16 cellular contexts compared by ENCODE assay signal in the genomic region with DNA sequence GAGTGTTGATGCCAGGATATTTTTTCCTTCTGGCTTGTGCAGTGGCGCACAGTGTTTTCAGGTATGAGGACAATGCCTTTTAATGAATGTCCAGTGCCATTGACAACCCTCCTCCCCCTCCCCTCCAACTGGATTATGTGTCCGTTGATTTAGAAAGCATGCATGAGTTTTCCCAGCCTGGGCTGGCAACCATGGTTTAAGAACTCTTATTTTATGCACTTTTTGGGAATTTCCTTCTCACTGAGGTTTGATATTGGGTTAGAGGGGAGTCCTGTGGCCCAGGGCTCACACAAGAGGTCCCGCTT.
"Had no signal": no experiment of that assay in that cellular context is flagged by ENCODE, and none has a peak within 500 bp of the region (broad histone marks: within the 10 kb centered on the region; RNA-seq: fewer than 3 reads in every experiment).

No MANE protein-coding gene starts in this region.

- ATAC-seq: activated CD8-positive, alpha-beta T cell treated with anti-CD3 and anti-CD28 coated beads, Interleukin-2, amount 10 ng/mL, durations not matched to agents 7 days and 5 days; esophagus mucosa; left lung; right lobe of liver; stimulated activated memory B cell treated with anti-CD40 and anti-IgM and Interleukin-4, amounts not matched to agents 10 μg/mL and 1 μg/mL and 100 μg/mL, for 72 hours had no signal

- DNase-seq: activated CD4-positive, alpha-beta T cell treated with anti-CD3 and anti-CD28 coated beads, Interleukin-2, amount 10 ng/mL, durations not matched to agents 24 days and 14 days; activated CD4-positive, CD25-positive, alpha-beta regulatory T cell; activated CD8-positive, alpha-beta T cell treated with anti-CD3 and anti-CD28 coated beads, Interleukin-2, amount 10 ng/mL, durations not matched to agents 7 days and 5 days; activated naive CD4-positive, alpha-beta T cell treated with Interleukin-2 at 50 U/mL for 16 hours; activated naive CD8-positive, alpha-beta T cell treated with anti-CD3 and anti-CD28 coated beads, Interleukin-2, amount 10 ng/mL, durations not matched to agents 7 days and 5 days; activated T-cell treated with anti-CD3 and anti-CD28 coated beads, Interleukin-2, amount 50 U/mL, for 24 hours; effector CD4-positive, alpha-beta T cell; left lung; right lobe of liver; spleen; stimulated activated CD4-positive, alpha-beta T cell treated with anti-CD3 and anti-CD28 coated beads, Interleukin-4, amount 100 ng/mL, for 4 hours; T1000 had no signal

- FAIRE-seq: keratinocyte had no signal

- H3K27me3 ChIP-seq: right lobe of liver, tibial nerve had no signal

- H3K4me3 ChIP-seq: left lung, spleen, tibial nerve had no signal

- H3K36me3 ChIP-seq: left lung, right lobe of liver, spleen, tibial nerve had no signal

- H3K27ac ChIP-seq: left lung, right lobe of liver, spleen had no signal

- H3K9me3 ChIP-seq: left lung, right lobe of liver, spleen had no signal
